In the genomic region with DNA sequence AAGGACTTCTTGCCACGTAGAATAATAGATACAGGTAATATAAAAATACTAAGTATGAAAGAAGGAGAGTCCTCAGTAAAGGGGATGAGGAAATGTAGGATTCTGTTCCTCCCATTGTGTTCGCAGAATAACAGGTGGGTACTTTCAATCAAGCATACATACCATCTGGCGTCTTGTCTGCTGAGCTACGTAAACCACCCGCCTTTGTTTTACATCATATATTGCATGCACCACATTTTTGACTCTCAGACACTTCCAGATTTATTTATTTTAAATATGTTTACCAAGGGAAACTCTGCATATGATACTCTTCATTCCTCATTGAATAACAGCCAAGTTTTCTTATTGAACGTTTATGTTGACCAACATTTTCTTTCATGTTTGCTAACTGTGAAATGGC, we compare ENCODE assay signal across 15 cellular contexts.
"Had no signal": no experiment of that assay in that cellular context is flagged by ENCODE, and none has a peak within 500 bp of the region (broad histone marks: within the 10 kb centered on the region; RNA-seq: fewer than 3 reads in every experiment).

No MANE protein-coding gene starts in this region.

- H3K27me3 ChIP-seq: cardiac muscle cell, colonic mucosa, foreskin keratinocyte, heart left ventricle, stomach had no signal

- H3K36me3 Mint-ChIP-seq: activated naive CD4-positive, alpha-beta T cell treated with anti-CD3 and anti-CD28 coated beads, Interleukin-2, amount 10 ng/mL, durations not matched to agents 7 days and 5 days; naive B cell had no signal

- H3K79me2 ChIP-seq: parathyroid adenoma had no signal

- ATAC-seq: activated CD8-positive, alpha-beta T cell treated with anti-CD3 and anti-CD28 coated beads, Interleukin-2, amount 10 ng/mL, durations not matched to agents 7 days and 5 days; foreskin keratinocyte; heart left ventricle; left colon had no signal

- H3K9ac ChIP-seq: parathyroid adenoma had no signal

- H3K27me3 Mint-ChIP-seq: activated naive CD4-positive, alpha-beta T cell treated with anti-CD3 and anti-CD28 coated beads, Interleukin-2, amount 10 ng/mL, durations not matched to agents 7 days and 5 days; naive B cell had no signal

- H2AFZ ChIP-seq: parathyroid adenoma had no signal

- H3K27ac Mint-ChIP-seq: activated CD8-positive, alpha-beta T cell treated with anti-CD3 and anti-CD28 coated beads, Interleukin-2, amount 10 ng/mL, durations not matched to agents 7 days and 5 days; activated naive CD4-positive, alpha-beta T cell treated with anti-CD3 and anti-CD28 coated beads, Interleukin-2, amount 10 ng/mL, durations not matched to agents 7 days and 5 days; activated T-helper 1 cell treated with anti-CD3 and anti-CD28 coated beads, Interleukin-12 subunit alpha, Interleukin-12 subunit beta, Interleukin-2, Interleukin-4 antibody, amounts not matched to agents 30 ng/mL and 10 ng/mL and 1 ng/mL, durations not matched to agents 14 hours and 24 hours and 36 hours; naive B cell had no signal

- H3K4me1 Mint-ChIP-seq: activated naive CD4-positive, alpha-beta T cell treated with anti-CD3 and anti-CD28 coated beads, Interleukin-2, amount 10 ng/mL, durations not matched to agents 7 days and 5 days; naive B cell had no signal

- H3K4me1 ChIP-seq: colonic mucosa, foreskin keratinocyte, heart left ventricle, parathyroid adenoma, stomach had no signal

- DNase-seq: activated CD4-positive, alpha-beta T cell treated with anti-CD3 and anti-CD28 coated beads for 4 hours; activated CD8-positive, alpha-beta T cell treated with anti-CD3 and anti-CD28 coated beads, Interleukin-2, amount 10 ng/mL, durations not matched to agents 7 days and 5 days; activated naive CD4-positive, alpha-beta T cell treated with anti-CD3 and anti-CD28 coated beads, Interleukin-2, amount 10 ng/mL, durations not matched to agents 7 days and 5 days; colonic mucosa; foreskin keratinocyte; heart left ventricle; left colon; naive B cell; stimulated activated CD4-positive, alpha-beta T cell treated with anti-CD3 and anti-CD28 coated beads, Interleukin-4, amount 100 ng/mL, for 4 hours; stomach had no signal

- H3K9me3 ChIP-seq: colonic mucosa, heart left ventricle, stomach, thoracic aorta had no signal

- H3K27ac ChIP-seq: cardiac muscle cell, colonic mucosa, foreskin keratinocyte, heart left ventricle, parathyroid adenoma, skin epidermis, stomach, thoracic aorta had no signal

- H3K9me3 Mint-ChIP-seq: activated T-helper 1 cell treated with anti-CD3 and anti-CD28 coated beads, Interleukin-12 subunit alpha, Interleukin-12 subunit beta, Interleukin-2, Interleukin-4 antibody, amounts not matched to agents 30 ng/mL and 10 ng/mL and 1 ng/mL, durations not matched to agents 14 hours and 24 hours and 36 hours had no signal

- H3K4me3 Mint-ChIP-seq: activated CD8-positive, alpha-beta T cell treated with anti-CD3 and anti-CD28 coated beads, Interleukin-2, amount 10 ng/mL, durations not matched to agents 7 days and 5 days; activated naive CD4-positive, alpha-beta T cell treated with anti-CD3 and anti-CD28 coated beads, Interleukin-2, amount 10 ng/mL, durations not matched to agents 7 days and 5 days; activated T-helper 1 cell treated with anti-CD3 and anti-CD28 coated beads, Interleukin-12 subunit alpha, Interleukin-12 subunit beta, Interleukin-2, Interleukin-4 antibody, amounts not matched to agents 30 ng/mL and 10 ng/mL and 1 ng/mL, durations not matched to agents 14 hours and 24 hours and 36 hours; naive B cell had no signal
